8 cellular contexts compared by ENCODE assay signal in genomic region chr17:3724373-3725077, GRCh38. TPM values are rescaled to one million over a fixed set of nuclear protein-coding genes. Genes with fewer than 3 reads are reported as not detected.
DNase-seq lines count a peak whose midpoint lies in the region; ATAC-seq and TF ChIP-seq lines count a peak whose summit lies in the region.

No MANE protein-coding gene starts in this region.

- H3K9me2 ChIP-seq in SU-DHL-6 (replicated peaks; ENCODE audit: insufficient read depth, low read length): no peaks in the 10 kb centered on the region

- H3F3A ChIP-seq in SU-DHL-6 (ENCODE audit: insufficient read depth): no peaks in the 10 kb centered on the region

- ATAC-seq in right cardiac atrium: peak; percentile 8 to 22
- ATAC-seq in stimulated activated memory B cell treated with anti-CD40 and anti-IgM and Interleukin-4, amounts not matched to agents 10 μg/mL and 1 μg/mL and 100 μg/mL, for 72 hours: no peak
- no peak for ATAC-seq in HG02973 (IDR thresholded peaks at IDR 0.05; ENCODE audit: unreplicated experiment)

- peak overlapping the region; percentile 80 for H2AFZ ChIP-seq in SU-DHL-6 (ENCODE audit: low read depth, low read length, severe bottlenecking)

- H3K4me3 Mint-ChIP-seq in stimulated activated memory B cell treated with anti-CD40 and anti-IgM and Interleukin-4, amounts not matched to agents 10 μg/mL and 1 μg/mL and 100 μg/mL, for 72 hours: peak overlapping the region; percentile 81

- H3K36me3 Mint-ChIP-seq in stimulated activated memory B cell treated with anti-CD40 and anti-IgM and Interleukin-4, amounts not matched to agents 10 μg/mL and 1 μg/mL and 100 μg/mL, for 72 hours: peaks cover 35% of the 10 kb centered on the region

- H3K27me3 ChIP-seq in SU-DHL-6 (ENCODE audit: low read length) (no peaks in the 10 kb centered on the region), right cardiac atrium (ENCODE audit: control insufficient read depth, insufficient read depth) (no peaks in the 10 kb centered on the region)

- no peaks in the 10 kb centered on the region for H3K9me3 Mint-ChIP-seq in stimulated activated memory B cell treated with anti-CD40 and anti-IgM and Interleukin-4, amounts not matched to agents 10 μg/mL and 1 μg/mL and 100 μg/mL, for 72 hours

- H3K27ac ChIP-seq in SU-DHL-6 (ENCODE audit: low read depth, low read length): peak overlapping the region; percentile 19; the same call in 1 of the 2 replicates
- no peak overlapping the region for H3K27ac ChIP-seq in right cardiac atrium (ENCODE audit: low read length)

- H3K4me1 ChIP-seq in right cardiac atrium (ENCODE audit: control insufficient read depth, insufficient read depth, low read length): peaks cover 3% of the 10 kb centered on the region

- peaks cover 58% of the 10 kb centered on the region for H3K4me1 Mint-ChIP-seq in stimulated activated memory B cell treated with anti-CD40 and anti-IgM and Interleukin-4, amounts not matched to agents 10 μg/mL and 1 μg/mL and 100 μg/mL, for 72 hours

- H3K79me2 ChIP-seq in SU-DHL-6 (ENCODE audit: insufficient read depth, low read length): peaks cover 53% of the 10 kb centered on the region

- peak overlapping the region; percentile 91 for H3K9ac ChIP-seq in SU-DHL-6 (ENCODE audit: low read length)

- H3K9me3 ChIP-seq in SU-DHL-6 (ENCODE audit: insufficient read depth, low read length) (no peaks in the 10 kb centered on the region), right cardiac atrium (ENCODE audit: control insufficient read depth, low read length) (no peaks in the 10 kb centered on the region)

- no peak for TF ChIP-seq CTCF in SU-DHL-6 (IDR thresholded peaks at IDR 0.05; ENCODE audit: insufficient read depth, low read length, poor library complexity, severe bottlenecking)
- no peak for TF ChIP-seq CTCF in GM10266 (IDR thresholded peaks at IDR 0.05; ENCODE audit: control insufficient read depth, insufficient read depth, low read depth, missing control alignments)

- H3K27me3 Mint-ChIP-seq in stimulated activated memory B cell treated with anti-CD40 and anti-IgM and Interleukin-4, amounts not matched to agents 10 μg/mL and 1 μg/mL and 100 μg/mL, for 72 hours: no peaks in the 10 kb centered on the region

- H3K36me3 ChIP-seq in SU-DHL-6 (ENCODE audit: low read length): peaks cover 7% of the 10 kb centered on the region; the same call in 1 of the 2 replicates

- H4K20me1 ChIP-seq in SU-DHL-6 (ENCODE audit: low read depth, low read length): peaks cover 5% of the 10 kb centered on the region; the same call in 1 of the 2 replicates

- peak overlapping the region; percentile 83 for H3K4me2 ChIP-seq in SU-DHL-6 (ENCODE audit: low read depth, low read length, poor library complexity, severe bottlenecking)

- H3K4me3 ChIP-seq in SU-DHL-6 (ENCODE audit: insufficient read depth, low read length, poor library complexity, severe bottlenecking) (peak overlapping the region; percentile 79), right cardiac atrium (ENCODE audit: low read length) (peak overlapping the region; percentile 66)

- WGBS in right cardiac atrium: 20% methylated on average over 27 of the region's 27 CpGs

- peak overlapping the region; percentile 68 for H3K27ac Mint-ChIP-seq in stimulated activated memory B cell treated with anti-CD40 and anti-IgM and Interleukin-4, amounts not matched to agents 10 μg/mL and 1 μg/mL and 100 μg/mL, for 72 hours

- DNase-seq in DMS 273 (lab: John Stamatoyannopoulos, UW; ENCODE audit: unreplicated experiment): peak; percentile 21
- no peak for DNase-seq in DMS 273 treated with DMSO at 0.1 percent for 48 hours (lab: John Stamatoyannopoulos, UW)
- no peak for DNase-seq in right cardiac atrium
- DNase-seq in GM10266 (ENCODE audit: extremely low spot score): no peak
- DNase-seq in HPDE6-E6E7 (ENCODE audit: extremely low spot score): no peak

- intact Hi-C loops in right cardiac atrium (cut with DNase I): no loop called here

RNA-seq across cellular contexts. Expression of gene HASPIN, which starts 0.8 kb away (rescaled TPM):
- under 1 TPM; 0.11 to 0.29 (median 0.19) TPM for total RNA-seq in right cardiac atrium
- polyA plus RNA-seq in right cardiac atrium: 0.11 TPM

RNA-seq across cellular contexts. Expression of gene P2RX5, which starts 28.6 kb away (rescaled TPM):
- total RNA-seq in right cardiac atrium: 10 to 100 TPM in 1 of 4 donors, 1 to 10 TPM in 3; 5.8 to 12.5 (median 8.2) TPM
- 9.1 TPM for polyA plus RNA-seq in right cardiac atrium

RNA-seq across cellular contexts. Expression of gene EMC6, which starts 55.9 kb away (rescaled TPM):
- 10 to 100 TPM; 55.2 to 59.7 (median 56.4) TPM for total RNA-seq in right cardiac atrium
- polyA plus RNA-seq in right cardiac atrium: 137 TPM

RNA-seq across cellular contexts. Expression of gene TAX1BP3, which starts 56.1 kb away (rescaled TPM):
- 100 to 1,000 TPM; 156 to 184 (median 181) TPM for total RNA-seq in right cardiac atrium
- polyA plus RNA-seq in right cardiac atrium: 248 TPM

Comparison
In these comparisons a context has a peak if more than half of its experiments do, and no peak if none do; other contexts are left out.
1. ATAC-seq: peak in right cardiac atrium (2 of 2); none in stimulated activated memory B cell treated with anti-CD40 and anti-IgM and Interleukin-4, amounts not matched to agents 10 μg/mL and 1 μg/mL and 100 μg/mL, for 72 hours (single experiment) and HG02973 (single experiment).